In the genomic region with DNA sequence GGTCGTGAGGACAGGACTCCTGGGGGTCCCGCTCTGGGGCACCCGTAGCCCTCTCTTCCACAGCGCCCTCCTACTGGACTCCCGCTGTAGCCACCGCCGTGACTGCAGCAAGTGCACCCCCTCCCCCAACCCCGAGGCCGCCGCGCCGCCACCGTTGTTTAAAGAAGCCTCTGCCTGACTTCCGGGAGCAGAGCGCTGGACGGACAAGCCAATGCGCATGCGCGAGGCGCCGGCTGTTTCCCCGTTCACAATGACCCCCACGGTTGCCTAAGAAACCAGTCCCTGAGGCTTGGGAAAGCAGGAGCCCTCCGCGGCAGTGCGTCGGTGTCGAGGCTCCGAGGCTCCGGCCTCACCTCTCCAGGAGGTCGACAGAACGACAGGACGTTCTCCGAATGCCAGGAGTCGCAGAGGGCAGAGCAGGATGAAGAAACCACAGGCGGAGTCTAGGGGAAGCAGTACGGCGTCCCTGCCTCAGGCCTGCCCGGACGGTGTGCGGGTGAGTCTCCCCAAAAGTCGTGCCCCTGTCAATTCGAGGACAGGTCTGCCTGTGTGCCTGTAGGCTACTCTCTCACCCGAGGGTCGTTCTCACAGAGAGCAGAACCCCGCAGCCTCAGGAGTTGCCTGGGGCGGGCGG, we compare ENCODE assay signal across 8 cellular contexts.
DNase-seq lines count a peak whose midpoint lies in the region; ATAC-seq and TF ChIP-seq lines count a peak whose summit lies in the region.

No MANE protein-coding gene starts in this region.

- peak; percentile 91 to 94 for DNase-seq in NCI-H187 (lab: John Stamatoyannopoulos, UW)
- peak; percentile 31 for DNase-seq in activated T-helper 1 cell treated with anti-CD3 and anti-CD28 coated beads, Interleukin-12 subunit alpha, Interleukin-12 subunit beta, Interleukin-2, Interleukin-4 antibody, amounts not matched to agents 30 ng/mL and 10 ng/mL and 1 ng/mL, durations not matched to agents 14 hours and 24 hours and 36 hours (ENCODE audit: low spot score)
- peak; percentile 82 to 87 for DNase-seq in heart right ventricle
- peak; percentile 3 to 15 for DNase-seq in stimulated activated CD4-positive, alpha-beta T cell treated with anti-CD3 and anti-CD28 coated beads, Interleukin-15, amount 100 ng/mL, for 1 hour (ENCODE audit: low read depth in 1 of 2, low spot score in 1 of 2)
- no peak for DNase-seq in AML-193 (lab: John Stamatoyannopoulos, UW)
- no peak for DNase-seq in GM13977 (ENCODE audit: low spot score)
- DNase-seq in NCI-H128 (lab: John Stamatoyannopoulos, UW; ENCODE audit: unreplicated experiment), result no peak

- no peak overlapping the region for H3K27ac Mint-ChIP-seq in activated T-helper 1 cell treated with anti-CD3 and anti-CD28 coated beads, Interleukin-12 subunit alpha, Interleukin-12 subunit beta, Interleukin-2, Interleukin-4 antibody, amounts not matched to agents 30 ng/mL and 10 ng/mL and 1 ng/mL, durations not matched to agents 14 hours and 24 hours and 36 hours

- no peaks in the 10 kb centered on the region for H3K27me3 ChIP-seq in heart right ventricle

- peaks cover 0 to 13% (median 2%) of the 10 kb centered on the region in 9 donors for H3K4me1 ChIP-seq in heart right ventricle

- H3K27me3 Mint-ChIP-seq in activated T-helper 1 cell treated with anti-CD3 and anti-CD28 coated beads, Interleukin-12 subunit alpha, Interleukin-12 subunit beta, Interleukin-2, Interleukin-4 antibody, amounts not matched to agents 30 ng/mL and 10 ng/mL and 1 ng/mL, durations not matched to agents 14 hours and 24 hours and 36 hours (ENCODE audit: insufficient read depth), result no peaks in the 10 kb centered on the region

- peak in 1 of 9 donors; percentile 5 for TF ChIP-seq CTCF in heart right ventricle (IDR thresholded peaks at IDR 0.05)
- TF ChIP-seq CTCF in GM13977 (IDR thresholded peaks at IDR 0.05; ENCODE audit: extremely low read depth, insufficient read depth, missing control alignments), result no peak

- intact Hi-C loops in activated T-helper 1 cell treated with anti-CD3 and anti-CD28 coated beads, Interleukin-12 subunit alpha, Interleukin-12 subunit beta, Interleukin-2, Interleukin-4 antibody, amounts not matched to agents 30 ng/mL and 10 ng/mL and 1 ng/mL, durations not matched to agents 14 hours and 24 hours and 36 hours (cut with micrococcal nuclease), result no loop called here
- intact Hi-C loops in heart right ventricle (cut with DNase I), result loop anchor here in 1 of 10 donors (1.0 kb wide), 1 partner anchor 165 kb away; the partner anchor contains the start of gene ZNF585A

- H3K27ac ChIP-seq in heart right ventricle, result peak overlapping the region in 9 of 10 donors; percentile 4 to 74 (median 69)

- WGBS in heart right ventricle, 2 donors, result 15 to 18% methylated on average over 48 of the region's 48 CpGs

- H3K36me3 Mint-ChIP-seq in activated T-helper 1 cell treated with anti-CD3 and anti-CD28 coated beads, Interleukin-12 subunit alpha, Interleukin-12 subunit beta, Interleukin-2, Interleukin-4 antibody, amounts not matched to agents 30 ng/mL and 10 ng/mL and 1 ng/mL, durations not matched to agents 14 hours and 24 hours and 36 hours (ENCODE audit: low read depth), result peaks cover 3% of the 10 kb centered on the region

- ATAC-seq in heart right ventricle (peak; percentile 91 to 97 (median 93)), GM19397 (IDR thresholded peaks at IDR 0.05; ENCODE audit: unreplicated experiment) (no peak)

- H3K4me1 Mint-ChIP-seq in activated T-helper 1 cell treated with anti-CD3 and anti-CD28 coated beads, Interleukin-12 subunit alpha, Interleukin-12 subunit beta, Interleukin-2, Interleukin-4 antibody, amounts not matched to agents 30 ng/mL and 10 ng/mL and 1 ng/mL, durations not matched to agents 14 hours and 24 hours and 36 hours (ENCODE audit: low read depth), result no peaks in the 10 kb centered on the region

- peaks cover 61% of the 10 kb centered on the region for H3K9me3 Mint-ChIP-seq in activated T-helper 1 cell treated with anti-CD3 and anti-CD28 coated beads, Interleukin-12 subunit alpha, Interleukin-12 subunit beta, Interleukin-2, Interleukin-4 antibody, amounts not matched to agents 30 ng/mL and 10 ng/mL and 1 ng/mL, durations not matched to agents 14 hours and 24 hours and 36 hours

- H3K36me3 ChIP-seq in heart right ventricle, result peaks cover 0 to 24% (median 0%) of the 10 kb centered on the region in 9 donors

- H3K4me3 Mint-ChIP-seq in activated T-helper 1 cell treated with anti-CD3 and anti-CD28 coated beads, Interleukin-12 subunit alpha, Interleukin-12 subunit beta, Interleukin-2, Interleukin-4 antibody, amounts not matched to agents 30 ng/mL and 10 ng/mL and 1 ng/mL, durations not matched to agents 14 hours and 24 hours and 36 hours, result peak overlapping the region; percentile 77

- in situ Hi-C loops in GM13977 (cut with MboI; ENCODE audit: low pct_unique_long_range_greater_than_20kb, low sequenced_read_pairs, unreplicated experiment), result no loop called here

- H3K4me3 ChIP-seq in heart right ventricle, result peak overlapping the region; percentile 39 to 70 (median 61)

- H3K9me3 ChIP-seq in heart right ventricle, result peaks cover 0 to 93% (median 0%) of the 10 kb centered on the region in 11 donors

Comparison
In these comparisons a context has a peak if more than half of its experiments do, and no peak if none do; other contexts are left out.
1. DNase-seq: peak in NCI-H187 (2 of 2), activated T-helper 1 cell treated with anti-CD3 and anti-CD28 coated beads, Interleukin-12 subunit alpha, Interleukin-12 subunit beta, Interleukin-2, Interleukin-4 antibody, amounts not matched to agents 30 ng/mL and 10 ng/mL and 1 ng/mL, durations not matched to agents 14 hours and 24 hours and 36 hours (single experiment), heart right ventricle (2 of 2) and stimulated activated CD4-positive, alpha-beta T cell treated with anti-CD3 and anti-CD28 coated beads, Interleukin-15, amount 100 ng/mL, for 1 hour (2 of 2); none in AML-193 (0 of 2), GM13977 (single experiment) and NCI-H128 (single experiment).